Comparison of ENCODE assay signal across 8 cellular contexts in the genomic region with DNA sequence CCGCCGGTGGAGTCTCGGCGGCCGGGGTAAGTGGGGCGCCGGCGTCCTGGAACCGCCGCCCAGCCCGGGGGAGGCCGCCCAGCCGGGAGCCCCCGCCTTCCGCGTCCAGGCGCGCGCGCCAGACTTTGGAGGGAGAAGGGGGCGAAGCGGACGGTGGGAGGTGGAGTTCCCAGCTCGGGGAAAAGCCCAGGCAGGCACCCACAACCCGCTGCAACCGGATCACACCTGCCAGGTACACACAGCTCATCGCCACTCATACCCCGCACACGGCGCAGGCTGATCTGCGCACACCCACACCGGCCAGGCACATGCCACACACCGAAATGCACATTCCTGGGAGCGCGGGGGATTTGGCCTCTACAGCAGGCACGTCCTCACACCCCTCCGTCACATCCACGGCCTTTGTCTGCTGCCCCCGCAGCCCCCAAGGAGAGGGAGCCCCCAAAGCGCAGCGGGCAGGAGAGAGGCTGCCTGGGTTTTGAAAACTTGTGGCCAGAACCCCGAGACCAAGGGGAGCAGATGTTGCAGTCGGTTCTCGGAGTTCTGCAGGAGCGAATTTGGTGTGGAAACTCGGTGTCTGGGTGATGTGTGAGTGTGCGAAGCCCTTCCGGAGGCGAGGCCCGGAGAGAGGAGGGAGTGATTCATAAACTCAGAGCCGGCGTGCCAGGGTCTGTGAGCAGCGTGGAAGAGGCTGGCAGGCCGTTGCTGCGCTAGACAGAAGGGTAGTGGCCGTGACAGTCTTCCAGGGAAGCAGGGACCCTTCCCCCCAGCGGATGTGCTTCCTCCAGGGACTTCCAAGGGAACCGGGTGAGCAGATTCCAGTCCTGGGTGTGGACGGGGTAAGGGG. TPM values are rescaled to one million over a fixed set of nuclear protein-coding genes. Genes with fewer than 3 reads are reported as not detected.
DNase-seq lines count a peak whose midpoint lies in the region; ATAC-seq and TF ChIP-seq lines count a peak whose summit lies in the region.

No MANE protein-coding gene starts in this region.

- H3K4me3 Mint-ChIP-seq in neural crest cell = peak overlapping the region; percentile 96

- H3K4me1 Mint-ChIP-seq in neural crest cell = peaks cover 46% of the 10 kb centered on the region

- H3K36me3 Mint-ChIP-seq in neural crest cell (ENCODE audit: low read depth) = peaks cover 6% of the 10 kb centered on the region

- peak overlapping the region; percentile 53 for H3K9ac ChIP-seq in HUES64 (ENCODE audit: low read depth, low read length)

- H3K27me3 ChIP-seq in HUES64 (ENCODE audit: insufficient read depth, low read length) = peaks cover 48% of the 10 kb centered on the region
- peaks cover 0 to 16% (median 4%) of the 10 kb centered on the region in 4 donors for H3K27me3 ChIP-seq in upper lobe of left lung

- DNase-seq in 8988T (peak; percentile 46), activated T-cell treated with anti-CD3 and anti-CD28 coated beads for 24 hours (ENCODE audit: low read depth) (peak; percentile 31), fibroblast of peridontal ligament (ENCODE audit: extremely low read depth) (peak; percentile 69), neural crest cell (ENCODE audit: low read depth, low spot score) (no peak), upper lobe of left lung (peak in 1 of 2 donors; percentile 28)

- H3K4me3 ChIP-seq in HUES64 (ENCODE audit: low read length) = peak overlapping the region; percentile 81
- peak overlapping the region; percentile 38 to 72 (median 67) for H3K4me3 ChIP-seq in upper lobe of left lung

- ATAC-seq in upper lobe of left lung (ENCODE audit: low FRiP score in 2 of 2) = peak; percentile 13 to 84
- ATAC-seq in GM21367 (IDR thresholded peaks at IDR 0.05; ENCODE audit: unreplicated experiment) = no peak
- ATAC-seq in HG03045 (IDR thresholded peaks at IDR 0.05; ENCODE audit: unreplicated experiment) = no peak

- TF ChIP-seq POLR2A in upper lobe of left lung (IDR thresholded peaks at IDR 0.05) = no peak

- TF ChIP-seq EP300 in upper lobe of left lung (IDR thresholded peaks at IDR 0.05) = no peak

- H3K27me3 Mint-ChIP-seq in neural crest cell (ENCODE audit: low read depth) = peaks cover 11% of the 10 kb centered on the region

- TF ChIP-seq CTCF in neural crest cell (conservative IDR thresholded peaks at IDR 0.05) (no peak), upper lobe of left lung (IDR thresholded peaks at IDR 0.05) (no peak)

- no peak overlapping the region for H3K27ac ChIP-seq in HUES64 (ENCODE audit: low read depth, low read length)
- peak overlapping the region; percentile 86 to 97 (median 92) for H3K27ac ChIP-seq in upper lobe of left lung

- H3K4me1 ChIP-seq in HUES64 (ENCODE audit: insufficient read depth, low read length) = peaks cover 13% of the 10 kb centered on the region
- H3K4me1 ChIP-seq in upper lobe of left lung = peaks cover 12 to 35% (median 17%) of the 10 kb centered on the region in 4 donors

- H3K9me3 Mint-ChIP-seq in neural crest cell = no peaks in the 10 kb centered on the region

- H3K27ac Mint-ChIP-seq in neural crest cell (ENCODE audit: unreplicated experiment) = peak overlapping the region; percentile 94

- H3K36me3 ChIP-seq in HUES64 (ENCODE audit: insufficient read depth, low read length) = no peaks in the 10 kb centered on the region
- H3K36me3 ChIP-seq in upper lobe of left lung = no peaks in the 10 kb centered on the region

- no peaks in the 10 kb centered on the region for H3K9me3 ChIP-seq in HUES64 (ENCODE audit: insufficient read depth, low read depth, low read length)
- no peaks in the 10 kb centered on the region for H3K9me3 ChIP-seq in upper lobe of left lung

- 3% methylated on average over 57 of the region's 59 CpGs for WGBS in HUES64
- 10 to 15% methylated on average over 12 to 39 of the region's 59 CpGs for WGBS in upper lobe of left lung, 2 donors

RNA-seq across cellular contexts. Expression of a gene that starts 0.7 kb away (rescaled TPM):
- polyA plus RNA-seq in HUES64 (2013, experiment 1 of 2) = 3.8 TPM
- polyA plus RNA-seq in HUES64 (2013, experiment 2 of 2) = 4.1 TPM
- total RNA-seq in neural crest cell = 24.5 and 25.8 TPM in 2 replicates
- 10 to 100 TPM in 2 of 6 donors, 1 to 10 TPM in 4; 5.4 to 15.0 (median 8.4) TPM for total RNA-seq in upper lobe of left lung

Comparison
In these comparisons a context has a peak if more than half of its experiments do, and no peak if none do; other contexts are left out.
1. ATAC-seq: peak in upper lobe of left lung (2 of 2); none in GM21367 (single experiment) and HG03045 (single experiment).